Comparison of ENCODE assay signal across 23 cellular contexts in genomic region chr13:107339209-107339608, GRCh38.
A peak's percentile ranks its signal among the peaks of the same experiment; 100 is the strongest.
DNase-seq lines count a peak whose midpoint lies in the region; ATAC-seq and TF ChIP-seq lines count a peak whose summit lies in the region.
"Had no signal": no experiment of that assay in that cellular context is flagged by ENCODE, and none has a peak within 500 bp of the region (broad histone marks: within the 10 kb centered on the region; RNA-seq: fewer than 3 reads in every experiment).

No MANE protein-coding gene starts in this region.

- no peak overlapping the region for H3K4me3 Mint-ChIP-seq in GM23338
- H3K4me3 Mint-ChIP-seq: activated CD4-positive, alpha-beta T cell treated with anti-CD3 and anti-CD28 coated beads for 36 hours; activated naive CD8-positive, alpha-beta T cell; brain; CD14-positive monocyte; naive thymus-derived CD4-positive, alpha-beta T cell; T-cell had no signal

- H2BK15ac ChIP-seq in mesenchymal stem cell (ENCODE audit: low read depth, poor library complexity, severe bottlenecking), result no peak overlapping the region

- H4K8ac ChIP-seq in mesenchymal stem cell (ENCODE audit: low read length), result no peak overlapping the region

- H3K4me1 ChIP-seq in GM23338 (ENCODE audit: insufficient read depth) (0 out of 2 replicates have a peak, but pooled peaks cover 4% of the 10 kb centered on the region), mesenchymal stem cell (ENCODE audit: control insufficient read depth, insufficient read depth, low read depth, low read length) (peaks cover 2% of the 10 kb centered on the region), colonic mucosa (no peaks in the 10 kb centered on the region)
- H3K4me1 ChIP-seq: pancreas, right lobe of liver, vagina had no signal

- H4K20me1 ChIP-seq in GM23338 (replicated peaks; ENCODE audit: insufficient read depth), result no peaks in the 10 kb centered on the region

- peaks cover 14% of the 10 kb centered on the region for H3K79me1 ChIP-seq in mesenchymal stem cell (replicated peaks; ENCODE audit: low read length, poor library complexity, severe bottlenecking)

- no peak overlapping the region for H3K14ac ChIP-seq in mesenchymal stem cell (ENCODE audit: low read length in 2 of 2)

- H3K23ac ChIP-seq in mesenchymal stem cell (ENCODE audit: low read length in 2 of 2), result no peak overlapping the region

- intact Hi-C loops in colonic mucosa (cut with DNase I) (no loop called here), Right ventricle myocardium superior (cut with DNase I) (no loop called here)

- H3K9me3 ChIP-seq in mesenchymal stem cell (ENCODE audit: control insufficient read depth, low read length), result peaks cover 3% of the 10 kb centered on the region
- no peaks in the 10 kb centered on the region for H3K9me3 ChIP-seq in colonic mucosa
- H3K9me3 ChIP-seq: pancreas, right lobe of liver, vagina had no signal

- peak overlapping the region; percentile 45; the same call in 1 of the 2 replicates for H3K27ac Mint-ChIP-seq in GM23338
- H3K27ac Mint-ChIP-seq: activated CD4-positive, alpha-beta T cell treated with anti-CD3 and anti-CD28 coated beads for 36 hours; activated naive CD8-positive, alpha-beta T cell; brain; CD14-positive monocyte; naive thymus-derived CD4-positive, alpha-beta T cell; T-cell had no signal

- no peak for TF ChIP-seq CTCF in GM23338 (conservative IDR thresholded peaks at IDR 0.05; ENCODE audit: low read depth in 2 of 2)
- no peak for TF ChIP-seq CTCF in astrocyte of the cerebellum (IDR thresholded peaks at IDR 0.05; ENCODE audit: low read depth, low read length, missing control alignments)
- TF ChIP-seq CTCF in colonic mucosa (IDR thresholded peaks at IDR 0.05), result no peak

- H3K4me1 Mint-ChIP-seq in GM23338, result peaks cover 6% of the 10 kb centered on the region
- H3K4me1 Mint-ChIP-seq: activated CD4-positive, alpha-beta T cell treated with anti-CD3 and anti-CD28 coated beads for 36 hours; CD14-positive monocyte; naive thymus-derived CD4-positive, alpha-beta T cell; T-cell had no signal

- H3K27ac ChIP-seq in GM23338 (ENCODE audit: low read depth) (no peak overlapping the region), mesenchymal stem cell (ENCODE audit: low read length, poor library complexity, severe bottlenecking) (no peak overlapping the region), colonic mucosa (no peak overlapping the region)
- H3K27ac ChIP-seq: KMS-11, pancreas, right lobe of liver, vagina had no signal

- no peak overlapping the region for H3K4me3 ChIP-seq in GM23338
- no peak overlapping the region for H3K4me3 ChIP-seq in astrocyte of the cerebellum (ENCODE audit: low read depth, low read length)
- no peak overlapping the region for H3K4me3 ChIP-seq in mesenchymal stem cell (ENCODE audit: insufficient read depth in 1 of 2, low read depth in 1 of 2, low read length in 2 of 2)
- H3K4me3 ChIP-seq in colonic mucosa, result no peak overlapping the region
- H3K4me3 ChIP-seq: pancreas, right lobe of liver, vagina had no signal

- no peak overlapping the region for H2AFZ ChIP-seq in GM23338
- no peak overlapping the region for H2AFZ ChIP-seq in mesenchymal stem cell (ENCODE audit: low read depth, low read length)

- H3K36me3 Mint-ChIP-seq in GM23338 (ENCODE audit: low read depth), result no peaks in the 10 kb centered on the region
- H3K36me3 Mint-ChIP-seq: activated naive CD8-positive, alpha-beta T cell; brain; CD14-positive monocyte; naive thymus-derived CD4-positive, alpha-beta T cell; T-cell had no signal

- H3K18ac ChIP-seq in mesenchymal stem cell (ENCODE audit: low read depth in 1 of 2, low read length in 2 of 2), result no peak overlapping the region

- H3K36me3 ChIP-seq in GM23338 (ENCODE audit: insufficient read depth), result no peaks in the 10 kb centered on the region
- no peaks in the 10 kb centered on the region for H3K36me3 ChIP-seq in mesenchymal stem cell (ENCODE audit: control insufficient read depth in 1 of 2, insufficient read depth in 2 of 2, low read depth in 1 of 2, low read length in 2 of 2)
- H3K36me3 ChIP-seq in colonic mucosa, result no peaks in the 10 kb centered on the region
- H3K36me3 ChIP-seq: pancreas, right lobe of liver, vagina had no signal

- ATAC-seq in GM23338 (peak; percentile 38; the same call in 1 of the 3 replicates), Right ventricle myocardium superior (ENCODE audit: poor library complexity) (no peak)
- ATAC-seq: activated CD4-positive, alpha-beta T cell treated with anti-CD3 and anti-CD28 coated beads for 36 hours; naive thymus-derived CD4-positive, alpha-beta T cell; pancreas; right lobe of liver; T-cell had no signal

- H3K79me2 ChIP-seq in GM23338 (replicated peaks; ENCODE audit: insufficient read depth), result no peaks in the 10 kb centered on the region

- no peaks in the 10 kb centered on the region for H3F3A ChIP-seq in GM23338 (replicated peaks; ENCODE audit: low read depth)

- H3K4me2 ChIP-seq in GM23338 (no peak overlapping the region), mesenchymal stem cell (ENCODE audit: low read length, poor library complexity, severe bottlenecking) (no peak overlapping the region)
- H3K4me2 ChIP-seq: KMS-11 had no signal

- H3K9me2 ChIP-seq in GM23338 (ENCODE audit: insufficient read depth), result no peaks in the 10 kb centered on the region

- in situ Hi-C loops in astrocyte of the cerebellum (cut with HindIII; ENCODE audit: low sequenced_read_pairs), result no loop called here

- no peak overlapping the region for H2BK120ac ChIP-seq in mesenchymal stem cell (ENCODE audit: low read depth, low read length)

- DNase-seq in GM23338 (ENCODE audit: low spot score), result peak; percentile 19
- peak; percentile 86 for DNase-seq in NCI-H460 (ENCODE audit: extremely low read depth, low read depth)
- DNase-seq in astrocyte of the cerebellum (ENCODE audit: low read depth), result peak; percentile 2
- peak; percentile 67 for DNase-seq in mesenchymal stem cell
- no peak for DNase-seq in colonic mucosa
- no peak for DNase-seq in erythroblast (lab: John Stamatoyannopoulos, UW)
- no peak for DNase-seq in hepatic stellate cell (ENCODE audit: low spot score)
- no peak for DNase-seq in Right ventricle myocardium superior
- DNase-seq: activated CD4-positive, alpha-beta T cell treated with anti-CD3 and anti-CD28 coated beads for 36 hours; foreskin fibroblast; hippocampal formation; naive thymus-derived CD4-positive, alpha-beta T cell; NCI-H1092; NCI-H2081; NCI-H510A treated with DMSO at 0.1 percent for 48 hours; pancreas; right lobe of liver; T-cell had no signal

- 86% methylated on average over 3 of the region's 4 CpGs for WGBS in mesenchymal stem cell

- H2BK5ac ChIP-seq in mesenchymal stem cell (ENCODE audit: low read depth, low read length, poor library complexity, severe bottlenecking), result no peak overlapping the region

- no peak overlapping the region for H4K91ac ChIP-seq in mesenchymal stem cell (ENCODE audit: low read length)

- H3K9ac ChIP-seq in mesenchymal stem cell (ENCODE audit: low read length) (no peak overlapping the region), colonic mucosa (ENCODE audit: low read depth in 2 of 2, low read length in 2 of 2) (no peak overlapping the region)
- H3K9ac ChIP-seq: KMS-11 had no signal

- H2AK5ac ChIP-seq in mesenchymal stem cell (ENCODE audit: low read length, severe bottlenecking), result no peak overlapping the region

- no peak for TF ChIP-seq POLR2A in erythroblast (IDR thresholded peaks at IDR 0.05; ENCODE audit: low read length)

- no peak overlapping the region for H2BK12ac ChIP-seq in mesenchymal stem cell (ENCODE audit: low read length in 2 of 2)

- H3K27me3 ChIP-seq in GM23338 (ENCODE audit: insufficient read depth), result no peaks in the 10 kb centered on the region
- H3K27me3 ChIP-seq in mesenchymal stem cell (ENCODE audit: control insufficient read depth in 1 of 2, insufficient read depth in 1 of 2, low read length in 2 of 2), result no peaks in the 10 kb centered on the region
- no peaks in the 10 kb centered on the region for H3K27me3 ChIP-seq in colonic mucosa
- H3K27me3 ChIP-seq: pancreas, right lobe of liver, vagina had no signal

- no peaks in the 10 kb centered on the region; the same call in 2 of the 3 replicates for H3K9me3 Mint-ChIP-seq in GM23338

- H3K27me3 Mint-ChIP-seq in GM23338 (ENCODE audit: insufficient read depth, low read depth, poor library complexity), result no peaks in the 10 kb centered on the region
- H3K27me3 Mint-ChIP-seq: activated CD4-positive, alpha-beta T cell treated with anti-CD3 and anti-CD28 coated beads for 36 hours; activated naive CD8-positive, alpha-beta T cell; naive thymus-derived CD4-positive, alpha-beta T cell; T-cell had no signal

- H3K4ac ChIP-seq in mesenchymal stem cell (ENCODE audit: low read depth in 1 of 2, low read length in 2 of 2), result no peak overlapping the region

TF ChIP-seq in GM23338, 12 proteins besides CTCF, POLR2A, EP300 and RAD21 (continues in another document):
- no peak for TF ChIP-seq EZH2 (IDR thresholded peaks at IDR 0.05; ENCODE audit: low read depth, unreplicated experiment)
- no peak for TF ChIP-seq ZNF114 (CRISPR knock-in tag; IDR thresholded peaks at IDR 0.05)
- no peak for TF ChIP-seq CREB1 (CRISPR knock-in tag; IDR thresholded peaks at IDR 0.05; ENCODE audit: low read depth)
- TF ChIP-seq, protein P1, sequence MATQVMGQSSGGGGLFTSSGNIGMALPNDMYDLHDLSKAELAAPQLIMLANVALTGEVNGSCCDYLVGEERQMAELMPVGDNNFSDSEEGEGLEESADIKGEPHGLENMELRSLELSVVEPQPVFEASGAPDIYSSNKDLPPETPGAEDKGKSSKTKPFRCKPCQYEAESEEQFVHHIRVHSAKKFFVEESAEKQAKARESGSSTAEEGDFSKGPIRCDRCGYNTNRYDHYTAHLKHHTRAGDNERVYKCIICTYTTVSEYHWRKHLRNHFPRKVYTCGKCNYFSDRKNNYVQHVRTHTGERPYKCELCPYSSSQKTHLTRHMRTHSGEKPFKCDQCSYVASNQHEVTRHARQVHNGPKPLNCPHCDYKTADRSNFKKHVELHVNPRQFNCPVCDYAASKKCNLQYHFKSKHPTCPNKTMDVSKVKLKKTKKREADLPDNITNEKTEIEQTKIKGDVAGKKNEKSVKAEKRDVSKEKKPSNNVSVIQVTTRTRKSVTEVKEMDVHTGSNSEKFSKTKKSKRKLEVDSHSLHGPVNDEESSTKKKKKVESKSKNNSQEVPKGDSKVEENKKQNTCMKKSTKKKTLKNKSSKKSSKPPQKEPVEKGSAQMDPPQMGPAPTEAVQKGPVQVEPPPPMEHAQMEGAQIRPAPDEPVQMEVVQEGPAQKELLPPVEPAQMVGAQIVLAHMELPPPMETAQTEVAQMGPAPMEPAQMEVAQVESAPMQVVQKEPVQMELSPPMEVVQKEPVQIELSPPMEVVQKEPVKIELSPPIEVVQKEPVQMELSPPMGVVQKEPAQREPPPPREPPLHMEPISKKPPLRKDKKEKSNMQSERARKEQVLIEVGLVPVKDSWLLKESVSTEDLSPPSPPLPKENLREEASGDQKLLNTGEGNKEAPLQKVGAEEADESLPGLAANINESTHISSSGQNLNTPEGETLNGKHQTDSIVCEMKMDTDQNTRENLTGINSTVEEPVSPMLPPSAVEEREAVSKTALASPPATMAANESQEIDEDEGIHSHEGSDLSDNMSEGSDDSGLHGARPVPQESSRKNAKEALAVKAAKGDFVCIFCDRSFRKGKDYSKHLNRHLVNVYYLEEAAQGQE (IDR thresholded peaks at IDR 0.05; ENCODE audit: unreplicated experiment), result no peak
- no peak for TF ChIP-seq EZH2phosphoT487 (IDR thresholded peaks at IDR 0.05; ENCODE audit: unreplicated experiment)

Comparison
In these comparisons a context has a peak if more than half of its experiments do, and no peak if none do; other contexts are left out.
1. DNase-seq: peak in GM23338 (single experiment), NCI-H460 (single experiment), astrocyte of the cerebellum (single experiment) and mesenchymal stem cell (single experiment); none in colonic mucosa (single experiment), erythroblast (0 of 2), hepatic stellate cell (single experiment) and Right ventricle myocardium superior (single experiment).